13 cellular contexts compared by ENCODE assay signal in genomic region chr2:109125595-109126500, GRCh38. TPM values are rescaled to one million over a fixed set of nuclear protein-coding genes. Genes with fewer than 3 reads are reported as not detected.
DNase-seq lines count a peak whose midpoint lies in the region; ATAC-seq, FAIRE-seq and TF ChIP-seq lines count a peak whose summit lies in the region.
"Had no signal": no experiment of that assay in that cellular context is flagged by ENCODE, and none has a peak within 500 bp of the region (broad histone marks: within the 10 kb centered on the region; RNA-seq: fewer than 3 reads in every experiment).

No MANE protein-coding gene starts in this region.

- in situ Hi-C loops in gastrocnemius medialis (cut with MboI; ENCODE audit: low sequenced_read_pairs in 4 of 4), result loop anchor here (5.0 to 25.0 kb wide), 3 partner anchors 186 to 381 kb away; no protein-coding TSS in a partner anchor

- H4K20me1 ChIP-seq in neural progenitor cell (ENCODE audit: low read depth), result peaks cover 8% of the 10 kb centered on the region

- FAIRE-seq in frontal cortex (lab: Jason Lieb, UNC), result no peak
- FAIRE-seq: GM12891 had no signal

- no peaks in the 10 kb centered on the region for H3K9me3 ChIP-seq in neural progenitor cell (ENCODE audit: low read depth)
- H3K9me3 ChIP-seq in gastrocnemius medialis, result no peaks in the 10 kb centered on the region
- H3K9me3 ChIP-seq: transverse colon had no signal

- DNase-seq in EL (peak; percentile 91), LoVo (ENCODE audit: low spot score) (peak; percentile 68), cardiac fibroblast (ENCODE audit: low read depth in 2 of 2) (peak; percentile 85 to 95), neural progenitor cell (ENCODE audit: low spot score) (no peak), DMS79 treated with DMSO at 0.1 percent for 48 hours (lab: John Stamatoyannopoulos, UW) (no peak), frontal cortex (ENCODE audit: low spot score in 2 of 2) (no peak), left ventricle myocardium superior (no peak), gastrocnemius medialis (no peak)
- DNase-seq: NCI-H2081 treated with DMSO at 0.1 percent for 48 hours; stimulated activated CD4-positive, alpha-beta T cell treated with anti-CD3 and anti-CD28 coated beads, Interleukin-1b, Interleukin-23, amount 100 ng/mL, for 48 hours; transverse colon had no signal

- H3K36me3 ChIP-seq in neural progenitor cell (no peaks in the 10 kb centered on the region), gastrocnemius medialis (no peaks in the 10 kb centered on the region)
- H3K36me3 ChIP-seq: transverse colon had no signal

- H3K9me3 Mint-ChIP-seq in neural progenitor cell, result no peaks in the 10 kb centered on the region

- intact Hi-C loops in left ventricle myocardium superior (cut with micrococcal nuclease) (loop anchor here (10.0 kb wide), 1 partner anchor 389 kb away; no protein-coding TSS in a partner anchor), gastrocnemius medialis (cut with DNase I; ENCODE audit: low total_unique reads) (loop anchor here (5.0 kb wide), 1 partner anchor 51 kb away; no protein-coding TSS in a partner anchor)

- ATAC-seq in left ventricle myocardium superior, result no peak
- no peak for ATAC-seq in gastrocnemius medialis

- H3K27me3 ChIP-seq in neural progenitor cell (peaks cover 52% of the 10 kb centered on the region), gastrocnemius medialis (no peaks in the 10 kb centered on the region)

- H3F3A ChIP-seq in neural progenitor cell (ENCODE audit: low read depth), result no peaks in the 10 kb centered on the region

- no peaks in the 10 kb centered on the region for H3K79me2 ChIP-seq in neural progenitor cell (ENCODE audit: low read depth)

- H3K27me3 Mint-ChIP-seq in neural progenitor cell (ENCODE audit: insufficient read depth, low read depth), result peaks cover 22% of the 10 kb centered on the region

- H3K27ac ChIP-seq in neural progenitor cell (no peak overlapping the region), gastrocnemius medialis (no peak overlapping the region)

- H3K27ac Mint-ChIP-seq in neural progenitor cell, result no peak overlapping the region

- peaks cover 2% of the 10 kb centered on the region for H3K36me3 Mint-ChIP-seq in neural progenitor cell

- H2AFZ ChIP-seq in neural progenitor cell (replicated peaks), result no peak overlapping the region

- H3K9ac ChIP-seq in neural progenitor cell, result no peak overlapping the region

- no peaks in the 10 kb centered on the region for H3K4me1 ChIP-seq in neural progenitor cell
- H3K4me1 ChIP-seq in gastrocnemius medialis, result peaks cover 4% of the 10 kb centered on the region in 2 donors

- H3K4me3 Mint-ChIP-seq in neural progenitor cell, result peak overlapping the region; percentile 46

- H3K4me1 Mint-ChIP-seq in neural progenitor cell, result peaks cover 32% of the 10 kb centered on the region

- no peak overlapping the region for H3K4me2 ChIP-seq in neural progenitor cell

- TF ChIP-seq CTCF in cardiac fibroblast (IDR thresholded peaks at IDR 0.05; ENCODE audit: low read depth, low read length), result no peak
- no peak for TF ChIP-seq CTCF in neural progenitor cell (IDR thresholded peaks at IDR 0.05)
- no peak for TF ChIP-seq CTCF in gastrocnemius medialis (IDR thresholded peaks at IDR 0.05 in 4 of 5, conservative IDR thresholded peaks at IDR 0.05 in 1 of 5)

- H3K4me3 ChIP-seq in cardiac fibroblast (replicated peaks in 1 of 2; ENCODE audit: low read depth in 2 of 2, low read length in 2 of 2), result no peak overlapping the region
- no peak overlapping the region for H3K4me3 ChIP-seq in neural progenitor cell
- no peak overlapping the region for H3K4me3 ChIP-seq in gastrocnemius medialis
- H3K4me3 ChIP-seq: lung, transverse colon had no signal

- no peak for TF ChIP-seq POLR2A in gastrocnemius medialis (IDR thresholded peaks at IDR 0.05)

RNA-seq across cellular contexts. Expression of gene SH3RF3, which starts 3.2 kb away (rescaled TPM):
- total RNA-seq in neural progenitor cell (ENCODE audit: low replicate concordance), result 0.28 TPM in 2 replicates
- 9.0 TPM for total RNA-seq in frontal cortex
- 7.4 TPM for total RNA-seq in left ventricle myocardium superior
- 1 to 10 TPM; 2.8 to 5.7 (median 3.0) TPM for total RNA-seq in gastrocnemius medialis

Comparison
In these comparisons a context has a peak if more than half of its experiments do, and no peak if none do; other contexts are left out.
1. DNase-seq: peak in EL (single experiment), LoVo (single experiment) and cardiac fibroblast (2 of 2); none in neural progenitor cell (single experiment), DMS79 treated with DMSO at 0.1 percent for 48 hours (single experiment), frontal cortex (0 of 2), left ventricle myocardium superior (single experiment) and gastrocnemius medialis (0 of 2).